ENCODE assay signal across 12 cellular contexts in the genomic region with DNA sequence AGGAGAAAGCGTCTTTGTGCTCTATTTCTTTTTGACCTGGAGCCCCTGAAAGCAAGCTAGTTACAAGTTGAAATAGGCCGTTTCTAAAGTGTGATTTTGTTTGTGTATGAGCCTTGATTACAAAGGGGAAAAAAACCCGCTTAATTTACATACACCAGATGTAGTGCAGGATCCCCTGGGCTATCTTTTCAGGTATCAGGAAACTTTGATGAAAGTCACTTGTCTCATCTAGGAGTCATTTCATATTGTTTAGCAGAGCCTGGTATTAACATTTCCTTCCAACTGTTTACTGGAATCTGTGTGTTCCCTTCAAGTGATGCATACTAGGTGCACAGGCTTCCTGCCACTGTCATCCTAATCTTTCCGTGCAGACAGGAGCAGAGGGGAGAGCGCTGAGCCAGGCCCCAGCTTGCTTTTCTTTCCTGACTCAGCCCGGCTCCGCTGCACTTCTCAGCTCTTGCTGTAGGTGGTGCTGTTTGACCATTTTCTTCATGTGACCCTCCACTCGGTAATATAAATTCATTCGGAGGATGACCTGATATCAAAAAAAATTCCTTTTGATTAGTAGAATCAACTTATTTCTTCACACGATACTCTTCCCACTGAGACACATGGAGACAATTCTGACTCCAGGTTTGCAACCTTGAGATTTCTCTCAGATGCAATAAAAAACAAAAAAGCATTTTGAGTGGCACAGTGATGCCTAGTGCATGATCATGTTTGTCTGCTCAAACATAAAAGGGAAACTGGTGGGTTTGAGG. TPM values are rescaled to one million over a fixed set of nuclear protein-coding genes. Genes with fewer than 3 reads are reported as not detected.
A peak's percentile ranks its signal among the peaks of the same experiment; 100 is the strongest.
DNase-seq lines count a peak whose midpoint lies in the region; ATAC-seq and TF ChIP-seq lines count a peak whose summit lies in the region.
"Not testable (repeated sequence)": the region's sequence is repeated elsewhere in the genome, so short reads cannot be mapped to it uniquely, and the experiment has no call there.
"Had no signal": no experiment of that assay in that cellular context is flagged by ENCODE, and none has a peak within 500 bp of the region (broad histone marks: within the 10 kb centered on the region; RNA-seq: fewer than 3 reads in every experiment).

No MANE protein-coding gene starts in this region.

- CTCF ChIA-PET in WTC11 (lab: Charles Lee), result interaction anchor here (1.0 to 1.5 kb wide), 3 partner anchors 217 to 226 kb away, joined by 3 to 5 read pairs (median 3); no protein-coding TSS in a partner anchor

- not testable (repeated sequence) for H3K4me3 Mint-ChIP-seq in WTC11, naive B cell

- not testable (repeated sequence) for DNase-seq in WTC11 (ENCODE audit: low spot score); naive B cell; stimulated activated naive CD8-positive, alpha-beta T cell treated with anti-CD3 and anti-CD28 coated beads, Interleukin-15, Interleukin-2, amounts not matched to agents 100 U/mL and 50 U/mL, for 24 hours

- not testable (repeated sequence) for H3K36me3 Mint-ChIP-seq in WTC11, naive B cell

- POLR2A ChIA-PET in WTC11 (lab: Charles Lee), result not testable (repeated sequence)

- H3K9me3 Mint-ChIP-seq in WTC11, naive B cell: not testable (repeated sequence)

- peaks cover 50% of the 10 kb centered on the region for H3K27me3 Mint-ChIP-seq in WTC11 (ENCODE audit: low read depth)
- H3K27me3 Mint-ChIP-seq in naive B cell, result not testable (repeated sequence)

- TF ChIP-seq CTCF in WTC11 (IDR thresholded peaks at IDR 0.05), result not testable (repeated sequence)

- not testable (repeated sequence) for H3K27ac Mint-ChIP-seq in WTC11
- peak overlapping the region in 1 of 6 donors; percentile 33 for H3K27ac Mint-ChIP-seq in naive B cell

- H3K4me1 Mint-ChIP-seq in WTC11, naive B cell: not testable (repeated sequence)

- peak; percentile 83 for ATAC-seq in GM18867 (IDR thresholded peaks at IDR 0.05; ENCODE audit: unreplicated experiment)
- ATAC-seq in GM21447 (IDR thresholded peaks at IDR 0.05; ENCODE audit: unreplicated experiment), result peak; percentile 83
- ATAC-seq in HG02852 (IDR thresholded peaks at IDR 0.05; ENCODE audit: unreplicated experiment), result peak; percentile 89
- peak; percentile 84 for ATAC-seq in HG03442 (IDR thresholded peaks at IDR 0.05; ENCODE audit: unreplicated experiment)
- peak; percentile 89 for ATAC-seq in WTC11
- peak; percentile 89 for ATAC-seq in esophagus mucosa
- peak; percentile 56 to 86 for ATAC-seq in naive B cell (ENCODE audit: low read depth in 2 of 2)
- peak; percentile 82 for ATAC-seq in stimulated activated naive CD8-positive, alpha-beta T cell treated with anti-CD3 and anti-CD28 coated beads, Interleukin-15, Interleukin-2, amounts not matched to agents 100 U/mL and 50 U/mL, for 24 hours

RNA-seq across cellular contexts. Expression of a gene that starts 14.0 kb away (rescaled TPM):
- total RNA-seq in WTC11 (2021) (0.11 to 0.16 TPM (median 0.13 TPM) in 3 replicates), esophagus mucosa (4.1 TPM)
- not detected for polyA plus RNA-seq in naive B cell (ENCODE audit: low read depth in 6 of 6)
- total RNA-seq: T-helper 1 cell treated with Interleukin-12 subunit alpha and Interleukin-12 subunit beta and Interleukin-4 antibody, amounts not matched to agents 30 ng/mL and 1 ng/mL, for 36 hours had no signal

RNA-seq across cellular contexts. Expression of a gene that starts 39.8 kb away (rescaled TPM):
- not detected in 3 replicates for total RNA-seq in WTC11 (2021)
- total RNA-seq in esophagus mucosa, result not detected
- not detected for polyA plus RNA-seq in naive B cell (ENCODE audit: low read depth in 6 of 6)
- total RNA-seq: endothelial cell of umbilical vein, uterus had no signal
- polyA plus RNA-seq: endothelial cell of umbilical vein, keratinocyte had no signal
